24 cellular contexts compared by ENCODE assay signal in genomic region chr22:22468794-22469469, GRCh38. TPM values are rescaled to one million over a fixed set of nuclear protein-coding genes. Genes with fewer than 3 reads are reported as not detected.
"Had no signal": no experiment of that assay in that cellular context is flagged by ENCODE, and none has a peak within 500 bp of the region (broad histone marks: within the 10 kb centered on the region; RNA-seq: fewer than 3 reads in every experiment).

No MANE protein-coding gene starts in this region.

RNA-seq across cellular contexts. Expression of gene ZNF280A, which starts 51.1 kb away (rescaled TPM):
- total RNA-seq: natural killer cell; natural killer cell treated with Interleukin-12 subunit alpha and Interleukin-12 subunit beta and Interleukin-15 and Interleukin-18, amount 100 ng/mL, for 72 hours; neural crest cell; occipital lobe; omental fat pad; osteoblast; osteocyte; pancreas; posterior vena cava; progenitor cell of endocrine pancreas; prostate gland; psoas muscle; pulmonary artery endothelial cell; renal cortical epithelial cell; right atrium auricular region; right cardiac atrium; right lobe of liver; sciatic nerve; sigmoid colon; skeletal muscle tissue; smooth muscle cell had no signal
- polyA plus RNA-seq: neural cell, pancreas, psoas muscle, right cardiac atrium, sigmoid colon, small intestine, spleen had no signal
